ENCODE assay signal across 1 cellular context in genomic region chr2:54092940-54093339, GRCh38.
TF ChIP-seq lines count a peak whose summit lies in the region.

No MANE protein-coding gene starts in this region.

TF ChIP-seq in HepG2, 621 proteins besides CTCF, POLR2A, EP300 and RAD21:
- TF ChIP-seq, protein P1, sequence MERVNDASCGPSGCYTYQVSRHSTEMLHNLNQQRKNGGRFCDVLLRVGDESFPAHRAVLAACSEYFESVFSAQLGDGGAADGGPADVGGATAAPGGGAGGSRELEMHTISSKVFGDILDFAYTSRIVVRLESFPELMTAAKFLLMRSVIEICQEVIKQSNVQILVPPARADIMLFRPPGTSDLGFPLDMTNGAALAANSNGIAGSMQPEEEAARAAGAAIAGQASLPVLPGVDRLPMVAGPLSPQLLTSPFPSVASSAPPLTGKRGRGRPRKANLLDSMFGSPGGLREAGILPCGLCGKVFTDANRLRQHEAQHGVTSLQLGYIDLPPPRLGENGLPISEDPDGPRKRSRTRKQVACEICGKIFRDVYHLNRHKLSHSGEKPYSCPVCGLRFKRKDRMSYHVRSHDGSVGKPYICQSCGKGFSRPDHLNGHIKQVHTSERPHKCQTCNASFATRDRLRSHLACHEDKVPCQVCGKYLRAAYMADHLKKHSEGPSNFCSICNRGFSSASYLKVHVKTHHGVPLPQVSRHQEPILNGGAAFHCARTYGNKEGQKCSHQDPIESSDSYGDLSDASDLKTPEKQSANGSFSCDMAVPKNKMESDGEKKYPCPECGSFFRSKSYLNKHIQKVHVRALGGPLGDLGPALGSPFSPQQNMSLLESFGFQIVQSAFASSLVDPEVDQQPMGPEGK (CRISPR knock-in tag; IDR thresholded peaks at IDR 0.05): no peak
- TF ChIP-seq ZFP36L1 (CRISPR knock-in tag; IDR thresholded peaks at IDR 0.05): no peak
